9 cellular contexts compared by ENCODE assay signal in genomic region chr2:101188683-101189405, GRCh38. TPM values are rescaled to one million over a fixed set of nuclear protein-coding genes. Genes with fewer than 3 reads are reported as not detected.
A peak's percentile ranks its signal among the peaks of the same experiment; 100 is the strongest.
DNase-seq lines count a peak whose midpoint lies in the region; ATAC-seq and TF ChIP-seq lines count a peak whose summit lies in the region.
"Had no signal": no experiment of that assay in that cellular context is flagged by ENCODE, and none has a peak within 500 bp of the region (broad histone marks: within the 10 kb centered on the region; RNA-seq: fewer than 3 reads in every experiment).

No MANE protein-coding gene starts in this region.

- peak; percentile 31 for TF ChIP-seq CTCF in MCF 10A (IDR thresholded peaks at IDR 0.05; ENCODE audit: unreplicated experiment)
- no peak for TF ChIP-seq CTCF in breast epithelium (IDR thresholded peaks at IDR 0.05)
- TF ChIP-seq CTCF in fibroblast of villous mesenchyme (IDR thresholded peaks at IDR 0.05; ENCODE audit: insufficient read depth, low read depth, low read length), result peak; percentile 73
- peak; percentile 37 for TF ChIP-seq CTCF in thoracic aorta (IDR thresholded peaks at IDR 0.05)
- TF ChIP-seq CTCF in CD8-positive, alpha-beta T cell (IDR thresholded peaks at IDR 0.05), result no peak

- BruUV-seq in MCF 10A (replicated peaks; lab: Mats Ljungman, UMichigan), result no TSS peak

- ATAC-seq in thoracic aorta (ENCODE audit: insufficient number of reproducible peaks, low FRiP score, low read depth) (no peak), GM18870 (IDR thresholded peaks at IDR 0.05; ENCODE audit: unreplicated experiment) (no peak), GM21576 (IDR thresholded peaks at IDR 0.05; ENCODE audit: unreplicated experiment) (no peak)
- ATAC-seq in CD8-positive, alpha-beta T cell, result no peak

- intact Hi-C loops in MCF 10A (cut with micrococcal nuclease), result no loop called here
- intact Hi-C loops in breast epithelium (cut with DNase I; ENCODE audit: low total_unique reads), result no loop called here
- intact Hi-C loops in CD8-positive, alpha-beta T cell (cut with DNase I, micrococcal nuclease), result no loop called here

- CTCF ChIA-PET in MCF 10A (lab: Yijun Ruan, JAX), result interaction anchor here (0.6 to 6.9 kb wide), 17 partner anchors 8 to 176 kb away, joined by 3 to 84 read pairs (median 3); partner anchors contain the start of gene TBC1D8
- CTCF ChIA-PET in CD8-positive, alpha-beta T cell (lab: Charles Lee), result interaction anchor here (0.7 to 1.3 kb wide), 4 partner anchors 8 to 16 kb away, joined by 3 to 7 read pairs (median 4); no protein-coding TSS in a partner anchor

- no peaks in the 10 kb centered on the region for H3K36me3 ChIP-seq in breast epithelium
- H3K36me3 ChIP-seq in thoracic aorta, result no peaks in the 10 kb centered on the region
- H3K36me3 ChIP-seq in CD8-positive, alpha-beta T cell (ENCODE audit: insufficient read depth, low read length), result no peaks in the 10 kb centered on the region

- no peak overlapping the region for H3K4me3 Mint-ChIP-seq in MCF 10A (ENCODE audit: unreplicated experiment)
- H3K4me3 Mint-ChIP-seq in CD8-positive, alpha-beta T cell, result no peak overlapping the region

- no peaks in the 10 kb centered on the region for H3K36me3 Mint-ChIP-seq in MCF 10A (ENCODE audit: insufficient read depth, unreplicated experiment)
- no peaks in the 10 kb centered on the region for H3K36me3 Mint-ChIP-seq in CD8-positive, alpha-beta T cell

- H3K9me3 Mint-ChIP-seq in MCF 10A (ENCODE audit: unreplicated experiment), result no peaks in the 10 kb centered on the region
- H3K9me3 Mint-ChIP-seq in CD8-positive, alpha-beta T cell, result no peaks in the 10 kb centered on the region

- peaks cover 16% of the 10 kb centered on the region for H3K4me1 Mint-ChIP-seq in MCF 10A (ENCODE audit: insufficient read depth, unreplicated experiment)
- no peaks in the 10 kb centered on the region for H3K4me1 Mint-ChIP-seq in CD8-positive, alpha-beta T cell (ENCODE audit: low read depth)

- no peaks in the 10 kb centered on the region for H3K27me3 Mint-ChIP-seq in MCF 10A (ENCODE audit: insufficient read depth, unreplicated experiment)
- H3K27me3 Mint-ChIP-seq in CD8-positive, alpha-beta T cell (ENCODE audit: low read depth), result no peaks in the 10 kb centered on the region

- H3K4me1 ChIP-seq in breast epithelium (no peaks in the 10 kb centered on the region), thoracic aorta (ENCODE audit: control insufficient read depth in 1 of 2, low read depth in 2 of 2) (no peaks in the 10 kb centered on the region)
- no peaks in the 10 kb centered on the region for H3K4me1 ChIP-seq in CD8-positive, alpha-beta T cell (ENCODE audit: insufficient read depth, low read length)

- H3K27ac ChIP-seq in breast epithelium (no peak overlapping the region), thoracic aorta (no peak overlapping the region)
- no peak overlapping the region for H3K27ac ChIP-seq in CD8-positive, alpha-beta T cell (ENCODE audit: low read depth, low read length)

- H3K27me3 ChIP-seq in breast epithelium, result no peaks in the 10 kb centered on the region
- H3K27me3 ChIP-seq in thoracic aorta (replicated peaks; ENCODE audit: insufficient read depth), result no peaks in the 10 kb centered on the region
- no peaks in the 10 kb centered on the region for H3K27me3 ChIP-seq in CD8-positive, alpha-beta T cell (ENCODE audit: insufficient read depth, low read length)

- H3K9me3 ChIP-seq in breast epithelium (no peaks in the 10 kb centered on the region), thoracic aorta (no peaks in the 10 kb centered on the region)
- H3K9me3 ChIP-seq in CD8-positive, alpha-beta T cell (ENCODE audit: low read length), result no peaks in the 10 kb centered on the region

- POLR2A ChIA-PET in MCF 10A (lab: Yijun Ruan, JAX), result interaction anchor here (0.6 to 3.8 kb wide), 5 partner anchors 13 to 180 kb away, joined by 3 to 21 read pairs (median 4); partner anchors contain the start of gene TBC1D8
- POLR2A ChIA-PET in CD8-positive, alpha-beta T cell (lab: Charles Lee), result no interaction called here

- H3K4me3 ChIP-seq in breast epithelium (no peak overlapping the region), fibroblast of villous mesenchyme (ENCODE audit: low read depth, low read length) (no peak overlapping the region), thoracic aorta (no peak overlapping the region)
- H3K4me3 ChIP-seq in CD8-positive, alpha-beta T cell (ENCODE audit: low read depth, low read length), result no peak overlapping the region

- no peak for TF ChIP-seq POLR2A in breast epithelium (IDR thresholded peaks at IDR 0.05)

- no peak overlapping the region for H3K27ac Mint-ChIP-seq in MCF 10A (ENCODE audit: low read depth, unreplicated experiment)
- H3K27ac Mint-ChIP-seq in CD8-positive, alpha-beta T cell, result no peak overlapping the region

- peak; percentile 42 for DNase-seq in MCF 10A (ENCODE audit: unreplicated experiment)
- no peak for DNase-seq in breast epithelium (ENCODE audit: low spot score in 2 of 2)
- DNase-seq in RPMI7951 (ENCODE audit: low read depth), result peak; percentile 60
- peak; percentile 40 for DNase-seq in fibroblast of villous mesenchyme (ENCODE audit: low read depth)
- DNase-seq in thoracic aorta (ENCODE audit: low spot score), result no peak
- DNase-seq in CD8-positive, alpha-beta T cell, result no peak
- DNase-seq: DMS79 had no signal

RNA-seq across cellular contexts. Expression of gene TBC1D8, which starts 37.7 kb away (rescaled TPM):
- total RNA-seq in MCF 10A (2022) (48.1 and 50.9 TPM in 2 replicates), breast epithelium (10 to 100 TPM; 19.5 to 92.4 (median 89.7) TPM), fibroblast of villous mesenchyme (10.6 and 13.4 TPM in 2 replicates), thoracic aorta (10 to 100 TPM; 47.4 to 62.0 TPM)
- total RNA-seq in RPMI7951 (2014; rRNA removed; shearing (Covaris generic)), result 8.0 and 14.5 TPM in 2 replicates
- total RNA-seq in CD8-positive, alpha-beta T cell, result 1 to 10 TPM in 1 of 2 experiments, under 1 TPM in 1; 0.47 to 1.1 TPM

Comparison
In these comparisons a context has a peak if more than half of its experiments do, and no peak if none do; other contexts are left out.
1. DNase-seq: peak in MCF 10A (single experiment), RPMI7951 (single experiment) and fibroblast of villous mesenchyme (single experiment); none in breast epithelium (0 of 2), thoracic aorta (single experiment) and CD8-positive, alpha-beta T cell (0 of 7).
2. CTCF ChIP-seq: peak in MCF 10A (single experiment), fibroblast of villous mesenchyme (single experiment) and thoracic aorta (single experiment); none in breast epithelium (0 of 3) and CD8-positive, alpha-beta T cell (single experiment).